1 cellular context compared by ENCODE assay signal in the genomic region with DNA sequence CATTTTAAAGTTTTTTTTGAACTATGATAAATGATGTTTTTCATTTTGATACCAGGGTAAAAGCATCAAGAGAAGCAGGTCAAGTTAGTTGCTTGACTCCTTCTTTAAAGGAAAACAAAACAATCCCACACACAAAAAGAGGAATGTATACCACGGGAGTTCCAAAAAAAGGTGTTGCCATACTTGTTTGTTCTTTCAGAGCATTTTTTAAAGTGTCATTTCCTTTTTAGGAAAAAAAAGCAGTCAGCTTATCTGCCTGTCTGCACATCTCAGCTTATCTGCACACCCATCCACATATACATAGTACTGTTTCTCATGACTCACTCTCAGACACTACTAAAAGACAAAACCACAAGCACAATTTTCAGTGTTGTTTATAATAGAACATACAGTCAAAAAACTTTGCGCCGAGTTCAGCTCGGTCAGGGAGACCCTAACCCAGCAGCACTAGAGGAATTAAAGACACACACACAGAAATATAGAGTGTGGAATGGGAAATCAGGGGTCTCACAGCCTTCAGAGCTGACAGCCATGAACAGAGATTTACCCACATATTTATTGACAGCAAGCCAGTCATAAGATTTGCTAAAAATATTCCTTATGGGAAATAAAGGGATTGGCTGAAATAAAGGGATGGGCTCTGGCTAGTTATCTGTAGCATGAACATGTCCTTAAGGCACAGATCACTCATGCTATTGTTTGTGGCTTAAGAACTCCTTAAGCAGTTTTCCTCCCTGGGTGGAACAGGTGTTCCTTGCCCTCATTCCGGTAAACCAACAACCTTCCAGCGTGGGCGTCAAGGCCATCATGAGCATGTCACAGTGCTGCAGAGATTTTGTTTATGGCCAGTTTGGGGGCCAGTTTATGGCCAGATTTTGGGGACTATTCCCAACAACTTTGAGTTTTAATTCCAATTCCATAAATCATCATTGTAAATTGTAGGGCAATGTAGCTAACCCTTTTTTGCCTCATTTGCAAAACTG.
A peak's percentile ranks its signal among the peaks of the same experiment; 100 is the strongest.
TF ChIP-seq lines count a peak whose summit lies in the region.

No MANE protein-coding gene starts in this region.

TF ChIP-seq in K562, 482 proteins besides CTCF, POLR2A, EP300 and RAD21 (continued from another document and continues in another):
- TF ChIP-seq, protein P1, sequence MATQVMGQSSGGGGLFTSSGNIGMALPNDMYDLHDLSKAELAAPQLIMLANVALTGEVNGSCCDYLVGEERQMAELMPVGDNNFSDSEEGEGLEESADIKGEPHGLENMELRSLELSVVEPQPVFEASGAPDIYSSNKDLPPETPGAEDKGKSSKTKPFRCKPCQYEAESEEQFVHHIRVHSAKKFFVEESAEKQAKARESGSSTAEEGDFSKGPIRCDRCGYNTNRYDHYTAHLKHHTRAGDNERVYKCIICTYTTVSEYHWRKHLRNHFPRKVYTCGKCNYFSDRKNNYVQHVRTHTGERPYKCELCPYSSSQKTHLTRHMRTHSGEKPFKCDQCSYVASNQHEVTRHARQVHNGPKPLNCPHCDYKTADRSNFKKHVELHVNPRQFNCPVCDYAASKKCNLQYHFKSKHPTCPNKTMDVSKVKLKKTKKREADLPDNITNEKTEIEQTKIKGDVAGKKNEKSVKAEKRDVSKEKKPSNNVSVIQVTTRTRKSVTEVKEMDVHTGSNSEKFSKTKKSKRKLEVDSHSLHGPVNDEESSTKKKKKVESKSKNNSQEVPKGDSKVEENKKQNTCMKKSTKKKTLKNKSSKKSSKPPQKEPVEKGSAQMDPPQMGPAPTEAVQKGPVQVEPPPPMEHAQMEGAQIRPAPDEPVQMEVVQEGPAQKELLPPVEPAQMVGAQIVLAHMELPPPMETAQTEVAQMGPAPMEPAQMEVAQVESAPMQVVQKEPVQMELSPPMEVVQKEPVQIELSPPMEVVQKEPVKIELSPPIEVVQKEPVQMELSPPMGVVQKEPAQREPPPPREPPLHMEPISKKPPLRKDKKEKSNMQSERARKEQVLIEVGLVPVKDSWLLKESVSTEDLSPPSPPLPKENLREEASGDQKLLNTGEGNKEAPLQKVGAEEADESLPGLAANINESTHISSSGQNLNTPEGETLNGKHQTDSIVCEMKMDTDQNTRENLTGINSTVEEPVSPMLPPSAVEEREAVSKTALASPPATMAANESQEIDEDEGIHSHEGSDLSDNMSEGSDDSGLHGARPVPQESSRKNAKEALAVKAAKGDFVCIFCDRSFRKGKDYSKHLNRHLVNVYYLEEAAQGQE (CRISPR knock-in tag; IDR thresholded peaks at IDR 0.05; ENCODE audit: low read depth): no peak
- no peak for TF ChIP-seq TAF9B (IDR thresholded peaks at IDR 0.05; ENCODE audit: partially characterized antibody)
- no peak for TF ChIP-seq ZNF41 (CRISPR knock-in tag; conservative IDR thresholded peaks at IDR 0.05)
- no peak for TF ChIP-seq PPARD (CRISPR knock-in tag; IDR thresholded peaks at IDR 0.05)
- TF ChIP-seq EGR1 (conservative IDR thresholded peaks at IDR 0.05): peak; percentile 83
- TF ChIP-seq E2F8 (IDR thresholded peaks at IDR 0.05; ENCODE audit: low read depth, partially characterized antibody): peak; percentile 60
- 0 out of 4 replicates have a peak, but pooled peaks have one; percentile 23 to 36 for TF ChIP-seq MAZ (CRISPR knock-in tag; conservative IDR thresholded peaks at IDR 0.05 in 1 of 2, IDR thresholded peaks at IDR 0.05 in 1 of 2)
- no peak for TF ChIP-seq SIN3B (IDR thresholded peaks at IDR 0.05; ENCODE audit: low read depth)
- no peak for TF ChIP-seq CEBPG (CRISPR knock-in tag; IDR thresholded peaks at IDR 0.05)
- no peak for TF ChIP-seq CEBPG (tag; conservative IDR thresholded peaks at IDR 0.05 in 1 of 2, IDR thresholded peaks at IDR 0.05 in 1 of 2)
- no peak for TF ChIP-seq SREBF1 (IDR thresholded peaks at IDR 0.05; ENCODE audit: borderline replicate concordance, low read depth, low read length)
- TF ChIP-seq TGIF2 (CRISPR knock-in tag; IDR thresholded peaks at IDR 0.05): no peak
- peak; percentile 47; the same call in 1 of the 2 replicates for TF ChIP-seq MEF2A (IDR thresholded peaks at IDR 0.05; ENCODE audit: control insufficient read depth, low read depth, low read length)
- TF ChIP-seq, protein P2, sequence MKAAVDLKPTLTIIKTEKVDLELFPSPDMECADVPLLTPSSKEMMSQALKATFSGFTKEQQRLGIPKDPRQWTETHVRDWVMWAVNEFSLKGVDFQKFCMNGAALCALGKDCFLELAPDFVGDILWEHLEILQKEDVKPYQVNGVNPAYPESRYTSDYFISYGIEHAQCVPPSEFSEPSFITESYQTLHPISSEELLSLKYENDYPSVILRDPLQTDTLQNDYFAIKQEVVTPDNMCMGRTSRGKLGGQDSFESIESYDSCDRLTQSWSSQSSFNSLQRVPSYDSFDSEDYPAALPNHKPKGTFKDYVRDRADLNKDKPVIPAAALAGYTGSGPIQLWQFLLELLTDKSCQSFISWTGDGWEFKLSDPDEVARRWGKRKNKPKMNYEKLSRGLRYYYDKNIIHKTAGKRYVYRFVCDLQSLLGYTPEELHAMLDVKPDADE (conservative IDR thresholded peaks at IDR 0.05; ENCODE audit: control insufficient read depth, low read depth, low read length): no peak
- TF ChIP-seq MTA3 (IDR thresholded peaks at IDR 0.05; ENCODE audit: borderline replicate concordance): 0 out of 2 replicates have a peak, but pooled peaks have one; percentile 43
- TF ChIP-seq GTF2E2 (tag; IDR thresholded peaks at IDR 0.05): 0 out of 2 replicates have a peak, but pooled peaks have one; percentile 5
- peak; percentile 85 for TF ChIP-seq NFE2 (IDR thresholded peaks at IDR 0.05; ENCODE audit: low read depth)
- TF ChIP-seq ZSCAN29 (IDR thresholded peaks at IDR 0.05): no peak
- TF ChIP-seq ZNF263 (CRISPR knock-in tag; IDR thresholded peaks at IDR 0.05; ENCODE audit: borderline replicate concordance): no peak
- no peak for TF ChIP-seq ZNF282 (CRISPR knock-in tag; IDR thresholded peaks at IDR 0.05)
- peak in 1 of 2 experiments; percentile 73; a peak in 1 of 4 replicates for TF ChIP-seq ARNT (IDR thresholded peaks at IDR 0.05)
- no peak for TF ChIP-seq PURB (CRISPR knock-in tag; IDR thresholded peaks at IDR 0.05; ENCODE audit: low read depth)
- 0 out of 4 replicates have a peak, but pooled peaks of 1 of the 2 experiments have one; percentile 54 for TF ChIP-seq ETV6 (IDR thresholded peaks at IDR 0.05; ENCODE audit: borderline replicate concordance in 1 of 2, low read depth in 2 of 2, low read length in 1 of 2)
- TF ChIP-seq ETV6 (CRISPR knock-in tag; IDR thresholded peaks at IDR 0.05; ENCODE audit: borderline replicate concordance): no peak
- no peak for TF ChIP-seq HMBOX1 (IDR thresholded peaks at IDR 0.05)
- TF ChIP-seq NCOA1 (IDR thresholded peaks at IDR 0.05; ENCODE audit: low read depth): peak; percentile 75
- TF ChIP-seq, protein P3, sequence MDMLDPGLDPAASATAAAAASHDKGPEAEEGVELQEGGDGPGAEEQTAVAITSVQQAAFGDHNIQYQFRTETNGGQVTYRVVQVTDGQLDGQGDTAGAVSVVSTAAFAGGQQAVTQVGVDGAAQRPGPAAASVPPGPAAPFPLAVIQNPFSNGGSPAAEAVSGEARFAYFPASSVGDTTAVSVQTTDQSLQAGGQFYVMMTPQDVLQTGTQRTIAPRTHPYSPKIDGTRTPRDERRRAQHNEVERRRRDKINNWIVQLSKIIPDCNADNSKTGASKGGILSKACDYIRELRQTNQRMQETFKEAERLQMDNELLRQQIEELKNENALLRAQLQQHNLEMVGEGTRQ (CRISPR knock-in tag; IDR thresholded peaks at IDR 0.05): no peak
- TF ChIP-seq PYGO2 (tag; IDR thresholded peaks at IDR 0.05): no peak; the same call in 1 of the 2 replicates
- peak in 1 of 2 experiments; percentile 85; a peak in 2 of 4 replicates for TF ChIP-seq ZMIZ1 (IDR thresholded peaks at IDR 0.05; ENCODE audit: low read depth in 2 of 2, low read length in 2 of 2)
- TF ChIP-seq PREB (CRISPR knock-in tag; IDR thresholded peaks at IDR 0.05): no peak
- TF ChIP-seq ZNF79 (CRISPR knock-in tag; IDR thresholded peaks at IDR 0.05; ENCODE audit: low read depth): no peak
- TF ChIP-seq KAT7 (CRISPR knock-in tag; IDR thresholded peaks at IDR 0.05; ENCODE audit: borderline replicate concordance): no peak
- no peak for TF ChIP-seq NFYB (IDR thresholded peaks at IDR 0.05; ENCODE audit: extremely low read depth, insufficient read length)
- 0 out of 2 replicates have a peak, but pooled peaks have one; percentile 59 for TF ChIP-seq ADNP (tag; IDR thresholded peaks at IDR 0.05)
- no peak for TF ChIP-seq TCF7 (IDR thresholded peaks at IDR 0.05; ENCODE audit: borderline replicate concordance)
- TF ChIP-seq HMGN3 (IDR thresholded peaks at IDR 0.05; ENCODE audit: borderline replicate concordance, extremely low read depth, insufficient read length, low read depth, low read length): peak; percentile 48
- TF ChIP-seq SOX6 (IDR thresholded peaks at IDR 0.05): peak; percentile 96
- TF ChIP-seq, protein P4, sequence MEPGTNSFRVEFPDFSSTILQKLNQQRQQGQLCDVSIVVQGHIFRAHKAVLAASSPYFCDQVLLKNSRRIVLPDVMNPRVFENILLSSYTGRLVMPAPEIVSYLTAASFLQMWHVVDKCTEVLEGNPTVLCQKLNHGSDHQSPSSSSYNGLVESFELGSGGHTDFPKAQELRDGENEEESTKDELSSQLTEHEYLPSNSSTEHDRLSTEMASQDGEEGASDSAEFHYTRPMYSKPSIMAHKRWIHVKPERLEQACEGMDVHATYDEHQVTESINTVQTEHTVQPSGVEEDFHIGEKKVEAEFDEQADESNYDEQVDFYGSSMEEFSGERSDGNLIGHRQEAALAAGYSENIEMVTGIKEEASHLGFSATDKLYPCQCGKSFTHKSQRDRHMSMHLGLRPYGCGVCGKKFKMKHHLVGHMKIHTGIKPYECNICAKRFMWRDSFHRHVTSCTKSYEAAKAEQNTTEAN (CRISPR knock-in tag; IDR thresholded peaks at IDR 0.05): no peak
- TF ChIP-seq, protein P5, sequence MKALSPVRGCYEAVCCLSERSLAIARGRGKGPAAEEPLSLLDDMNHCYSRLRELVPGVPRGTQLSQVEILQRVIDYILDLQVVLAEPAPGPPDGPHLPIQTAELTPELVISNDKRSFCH (CRISPR knock-in tag; IDR thresholded peaks at IDR 0.05): no peak
- TF ChIP-seq, protein P5 (tag; IDR thresholded peaks at IDR 0.05): no peak
- no peak for TF ChIP-seq POLR3G (IDR thresholded peaks at IDR 0.05; ENCODE audit: extremely low read depth, insufficient read length, insufficient replicate concordance)
- TF ChIP-seq ZNF175 (CRISPR knock-in tag; IDR thresholded peaks at IDR 0.05; ENCODE audit: low read depth): 0 out of 2 replicates have a peak, but pooled peaks have one; percentile 86
- TF ChIP-seq RNF2 (IDR thresholded peaks at IDR 0.05): peak; percentile 79
- no peak for TF ChIP-seq ZNF143 (CRISPR knock-in tag; IDR thresholded peaks at IDR 0.05)
